ENCODE assay signal across 8 cellular contexts in the genomic region with DNA sequence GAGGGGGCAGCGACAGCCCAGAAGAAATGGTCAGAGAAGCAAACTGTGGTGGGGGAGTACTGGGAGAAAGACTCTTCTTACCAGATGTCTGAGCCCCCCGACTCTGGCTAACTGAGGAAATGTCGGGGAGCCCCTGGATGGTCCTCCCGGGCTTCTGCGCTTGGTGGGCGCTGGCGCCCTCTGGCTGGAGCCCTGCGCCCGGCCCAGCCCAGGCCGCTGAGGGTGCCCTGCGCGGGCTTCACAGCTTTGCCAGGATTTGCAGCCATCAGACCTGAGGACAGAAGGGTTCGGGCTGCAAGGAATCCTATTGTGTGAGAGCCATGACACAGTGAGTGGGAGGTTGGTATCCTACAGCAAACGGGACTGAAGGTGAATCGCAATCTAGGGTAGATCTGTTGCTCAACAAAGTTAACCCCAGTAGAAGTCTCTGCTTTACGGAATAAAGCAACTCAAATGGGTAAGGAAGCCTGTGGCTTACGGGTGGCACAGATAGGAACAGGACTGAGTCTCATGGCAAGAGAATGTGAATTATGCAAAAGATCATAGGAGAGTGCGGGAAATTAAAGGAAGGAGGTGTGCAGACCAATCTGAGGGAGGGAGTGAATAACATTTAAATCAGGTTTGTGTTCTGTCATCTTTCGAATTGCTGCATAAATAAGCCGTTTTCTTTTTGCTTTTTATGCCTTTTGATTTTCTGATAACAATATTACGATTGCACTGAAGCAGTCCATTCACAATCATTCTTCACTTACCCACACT. TPM values are rescaled to one million over a fixed set of nuclear protein-coding genes. Genes with fewer than 3 reads are reported as not detected.
DNase-seq lines count a peak whose midpoint lies in the region; ATAC-seq lines count a peak whose summit lies in the region.

No MANE protein-coding gene starts in this region.

- ATAC-seq in HG02588 (IDR thresholded peaks at IDR 0.05; ENCODE audit: unreplicated experiment) (peak; percentile 52), GM19328 (IDR thresholded peaks at IDR 0.05; ENCODE audit: unreplicated experiment) (no peak)
- ATAC-seq in central memory CD8-positive, alpha-beta T cell (replicated peaks; ENCODE audit: extremely low read depth, poor library complexity, severe bottlenecking) = no peak

- no peak overlapping the region for H3K27ac Mint-ChIP-seq in central memory CD8-positive, alpha-beta T cell (ENCODE audit: low read depth)
- no peak overlapping the region for H3K27ac Mint-ChIP-seq in immature natural killer cell

- peaks cover 4% of the 10 kb centered on the region for H3K36me3 Mint-ChIP-seq in central memory CD8-positive, alpha-beta T cell (ENCODE audit: insufficient read depth)
- no peaks in the 10 kb centered on the region for H3K36me3 Mint-ChIP-seq in immature natural killer cell

- no peaks in the 10 kb centered on the region for H3K4me1 Mint-ChIP-seq in central memory CD8-positive, alpha-beta T cell
- peaks cover 9 to 10% of the 10 kb centered on the region in 2 donors for H3K4me1 Mint-ChIP-seq in immature natural killer cell

- peaks cover 90% of the 10 kb centered on the region for H3K27me3 Mint-ChIP-seq in central memory CD8-positive, alpha-beta T cell
- H3K27me3 Mint-ChIP-seq in immature natural killer cell (ENCODE audit: low read depth in 3 of 3) = peaks cover 10 to 38% (median 21%) of the 10 kb centered on the region in 3 donors

- H3K9me3 Mint-ChIP-seq in central memory CD8-positive, alpha-beta T cell = no peaks in the 10 kb centered on the region
- no peaks in the 10 kb centered on the region for H3K9me3 Mint-ChIP-seq in immature natural killer cell

- H3K4me3 Mint-ChIP-seq in central memory CD8-positive, alpha-beta T cell = peak overlapping the region; percentile 64
- peak overlapping the region; percentile 48 to 73 (median 67) for H3K4me3 Mint-ChIP-seq in immature natural killer cell

- DNase-seq in NCI-H524 (lab: John Stamatoyannopoulos, UW) = peak; percentile 45 to 66
- DNase-seq in NCI-H524 treated with DMSO at 0.1 percent for 48 hours (lab: John Stamatoyannopoulos, UW) = no peak
- peak; percentile 7 for DNase-seq in NOMO-1 treated with DMSO at 0.1 percent for 48 hours (lab: John Stamatoyannopoulos, UW; ENCODE audit: unreplicated experiment)
- DNase-seq in central memory CD8-positive, alpha-beta T cell (ENCODE audit: low spot score in 2 of 2) = no peak
- DNase-seq in immature natural killer cell = peak in 2 of 3 donors; percentile 7 to 17
- DNase-seq in skeletal muscle cell (ENCODE audit: low read depth) = no peak

- H3K4me3 ChIP-seq in skeletal muscle cell (ENCODE audit: low read depth, low read length) = peak overlapping the region; percentile 57

RNA-seq across cellular contexts. Expression of a gene that starts 0.7 kb away (rescaled TPM):
- not detected for polyA plus RNA-seq in immature natural killer cell

Comparison
In these comparisons a context has a peak if more than half of its experiments do, and no peak if none do; other contexts are left out.
1. DNase-seq: peak in NCI-H524 (2 of 2), NOMO-1 treated with DMSO at 0.1 percent for 48 hours (single experiment) and immature natural killer cell (2 of 3); none in NCI-H524 treated with DMSO at 0.1 percent for 48 hours (single experiment), central memory CD8-positive, alpha-beta T cell (0 of 2) and skeletal muscle cell (single experiment).